ENCODE assay signal across 13 cellular contexts in genomic region chr1:11787804-11788436, GRCh38. TPM values are rescaled to one million over a fixed set of nuclear protein-coding genes. Genes with fewer than 3 reads are reported as not detected.
DNase-seq lines count a peak whose midpoint lies in the region; ATAC-seq and TF ChIP-seq lines count a peak whose summit lies in the region.
"Had no signal": no experiment of that assay in that cellular context is flagged by ENCODE, and none has a peak within 500 bp of the region (broad histone marks: within the 10 kb centered on the region; RNA-seq: fewer than 3 reads in every experiment).

No MANE protein-coding gene starts in this region.

- H3K36me3 ChIP-seq in IMR-90 (ENCODE audit: control insufficient read depth, insufficient read depth, low read length) (peaks cover 20% of the 10 kb centered on the region; the same call in 1 of the 2 replicates), muscle layer of duodenum (ENCODE audit: control insufficient read depth in 1 of 2, insufficient read depth in 2 of 2, low read length in 2 of 2) (peaks cover 10 to 11% of the 10 kb centered on the region in 2 donors)

- H3K4ac ChIP-seq in IMR-90 (ENCODE audit: low read depth, low read length) = peak overlapping the region; percentile 91

- H3K9me3 ChIP-seq in IMR-90 (ENCODE audit: control insufficient read depth, insufficient read depth, low read length) (no peaks in the 10 kb centered on the region), muscle layer of duodenum (ENCODE audit: control insufficient read depth in 1 of 2, low read length in 2 of 2) (no peaks in the 10 kb centered on the region)

- H4K8ac ChIP-seq in IMR-90 (ENCODE audit: low read depth in 2 of 2, low read length in 2 of 2) = peak overlapping the region; percentile 66 to 91

- H2BK120ac ChIP-seq in IMR-90 (ENCODE audit: low read depth, low read length) = peak overlapping the region; percentile 81

- peak overlapping the region; percentile 65 for H2BK20ac ChIP-seq in IMR-90 (ENCODE audit: low read depth, low read length)

- H3K9me3 Mint-ChIP-seq in activated naive CD8-positive, alpha-beta T cell treated with anti-CD3 and anti-CD28 coated beads, Interleukin-2, amount 50 U/mL, for 24 hours = no peaks in the 10 kb centered on the region
- H3K9me3 Mint-ChIP-seq: activated T-helper 2 cell treated with anti-CD3 and anti-CD28 coated beads, Interferon-gamma antibody, Interleukin-2, Interleukin-4, amounts not matched to agents 10 μg/mL and 5 μg/mL and 100 μg/mL, durations not matched to agents 14 hours and 24 hours and 36 hours had no signal

- H3K4me3 Mint-ChIP-seq in activated naive CD8-positive, alpha-beta T cell treated with anti-CD3 and anti-CD28 coated beads, Interleukin-2, amount 50 U/mL, for 24 hours = no peak overlapping the region

- H2BK5ac ChIP-seq in IMR-90 (ENCODE audit: low read depth, low read length, poor library complexity, severe bottlenecking) = peak overlapping the region; percentile 59

- H4K5ac ChIP-seq in IMR-90 (ENCODE audit: low read depth, low read length) = peak overlapping the region; percentile 15

- H4K20me1 ChIP-seq in IMR-90 (ENCODE audit: insufficient read depth, low read length) = no peaks in the 10 kb centered on the region

- peak overlapping the region; percentile 19; the same call in 2 of the 3 replicates for H2BK15ac ChIP-seq in IMR-90 (ENCODE audit: low read depth, low read length)

- H4K91ac ChIP-seq in IMR-90 (ENCODE audit: insufficient read depth, low read depth, low read length) = peak overlapping the region; percentile 97

- no peak for TF ChIP-seq POLR2A in IMR-90 (IDR thresholded peaks at IDR 0.05; ENCODE audit: low read depth, low read length)

- peak overlapping the region; percentile 9; the same call in 1 of the 2 replicates for H3K9ac ChIP-seq in IMR-90 (ENCODE audit: low read depth, low read length)

- H3K23ac ChIP-seq in IMR-90 (ENCODE audit: low read depth, low read length) = peak overlapping the region; percentile 4; the same call in 1 of the 2 replicates

- TF ChIP-seq CTCF in IMR-90 (conservative IDR thresholded peaks at IDR 0.05; ENCODE audit: low read depth, low read length) (no peak), epithelial cell of proximal tubule (conservative IDR thresholded peaks at IDR 0.05; ENCODE audit: low read depth, low read length) (no peak)

- H3K4me1 ChIP-seq in IMR-90 (ENCODE audit: control insufficient read depth, insufficient read depth, low read length) = peaks cover 39% of the 10 kb centered on the region
- peaks cover 34 to 38% of the 10 kb centered on the region in 2 donors for H3K4me1 ChIP-seq in muscle layer of duodenum (ENCODE audit: control insufficient read depth in 1 of 2, insufficient read depth in 2 of 2, low read length in 2 of 2)

- no peak overlapping the region for H3K4me2 ChIP-seq in IMR-90 (ENCODE audit: low read depth, low read length)

- peak overlapping the region; percentile 98 for H2AK9ac ChIP-seq in IMR-90 (replicated peaks; ENCODE audit: low read depth, low read length, poor library complexity)

- H3K9me1 ChIP-seq in IMR-90 (ENCODE audit: insufficient read depth, low read length) = peaks cover 34% of the 10 kb centered on the region

- peak overlapping the region; percentile 70; the same call in 1 of the 2 replicates for H3K27ac ChIP-seq in IMR-90 (ENCODE audit: insufficient read depth, low read length)
- H3K27ac ChIP-seq in muscle layer of duodenum (ENCODE audit: low read length) = peak overlapping the region; percentile 56
- H3K27ac ChIP-seq in substantia nigra (ENCODE audit: low read depth, low read length, poor library complexity, severe bottlenecking) = peak overlapping the region; percentile 1
- H3K27ac ChIP-seq: C4-2B had no signal

- peaks cover 0 to 17% of the 10 kb centered on the region in 2 experiments; a peak in 2 of 4 replicates for H3K79me1 ChIP-seq in IMR-90 (ENCODE audit: low read depth in 1 of 2, low read length in 2 of 2)

- POLR2A ChIA-PET in IMR-90 (lab: Charles Lee; ENCODE audit: unreplicated experiment) = no interaction called here

- H3K27me3 ChIP-seq in IMR-90 (ENCODE audit: control insufficient read depth, insufficient read depth, low read length) (no peaks in the 10 kb centered on the region), muscle layer of duodenum (ENCODE audit: low read depth, low read length) (no peaks in the 10 kb centered on the region)

- BruUV-seq in IMR-90 (replicated peaks; lab: Mats Ljungman, UMichigan) = no TSS peak

- H3K4me3 ChIP-seq in IMR-90 (ENCODE audit: insufficient read depth, low read depth, low read length) (no peak overlapping the region), epithelial cell of proximal tubule (ENCODE audit: low read depth, low read length) (peak overlapping the region; percentile 14), muscle layer of duodenum (ENCODE audit: low read depth in 1 of 2, low read length in 2 of 2) (no peak overlapping the region)

- intact Hi-C loops in IMR-90 (cut with micrococcal nuclease) = no loop called here

- 96% methylated on average over 4 of the region's 14 CpGs; no CpG with 5 or more reads in 1 of the 2 experiments for WGBS in IMR-90 (ENCODE audit: extremely low coverage in 2 of 2, insufficient read length in 1 of 2), 2 experiments

- peak overlapping the region; percentile 80 for H3K14ac ChIP-seq in IMR-90 (replicated peaks; ENCODE audit: low read depth, low read length)

- ATAC-seq in IMR-90 (ENCODE audit: low read depth) = no peak
- ATAC-seq in activated naive CD8-positive, alpha-beta T cell treated with anti-CD3 and anti-CD28 coated beads, Interleukin-2, amount 50 U/mL, for 24 hours = no peak

- H3K4me1 Mint-ChIP-seq in activated naive CD8-positive, alpha-beta T cell treated with anti-CD3 and anti-CD28 coated beads, Interleukin-2, amount 50 U/mL, for 24 hours = peaks cover 3% of the 10 kb centered on the region

- no peak overlapping the region for H3K56ac ChIP-seq in IMR-90 (ENCODE audit: extremely low read depth, insufficient read depth, low read length)

- no peak for TF ChIP-seq RAD21 in IMR-90 (IDR thresholded peaks at IDR 0.05; ENCODE audit: low read length)

- in situ Hi-C loops in IMR-90 (cut with MboI; ENCODE audit: low sequenced_read_pairs) = no loop called here

- DNase-seq in IMR-90 (no peak), epithelial cell of proximal tubule (ENCODE audit: low read depth) (no peak), substantia nigra (lab: John Stamatoyannopoulos, UW) (no peak), NCI-H1105 (lab: John Stamatoyannopoulos, UW) (no peak), COR-L47 (lab: John Stamatoyannopoulos, UW) (no peak), amygdala (lab: John Stamatoyannopoulos, UW) (no peak)
- DNase-seq in activated naive CD8-positive, alpha-beta T cell treated with anti-CD3 and anti-CD28 coated beads, Interleukin-2, amount 50 U/mL, for 24 hours = no peak
- DNase-seq: RPMI8226; stimulated activated naive CD4-positive, alpha-beta T cell had no signal

- no peak overlapping the region for H3K27ac Mint-ChIP-seq in activated naive CD8-positive, alpha-beta T cell treated with anti-CD3 and anti-CD28 coated beads, Interleukin-2, amount 50 U/mL, for 24 hours
- H3K27ac Mint-ChIP-seq: activated T-helper 2 cell treated with anti-CD3 and anti-CD28 coated beads, Interferon-gamma antibody, Interleukin-2, Interleukin-4, amounts not matched to agents 10 μg/mL and 5 μg/mL and 100 μg/mL, durations not matched to agents 14 hours and 24 hours and 36 hours had no signal

- dilution Hi-C loops in IMR-90 (cut with HindIII; ENCODE audit: low sequenced_read_pairs, unreplicated experiment) = no loop called here

- CTCF ChIA-PET in IMR-90 (lab: Yijun Ruan, JAX) = interaction anchor here (0.5 to 1.1 kb wide), 2 partner anchors 15 to 89 kb away, joined by 3 to 7 read pairs; no protein-coding TSS in a partner anchor

- no peaks in the 10 kb centered on the region for H3K36me3 Mint-ChIP-seq in activated naive CD8-positive, alpha-beta T cell treated with anti-CD3 and anti-CD28 coated beads, Interleukin-2, amount 50 U/mL, for 24 hours (ENCODE audit: low read depth)

- peak overlapping the region; percentile 85 for H2AK5ac ChIP-seq in IMR-90 (ENCODE audit: low read depth, low read length)

- peak overlapping the region; percentile 19 for H3K18ac ChIP-seq in IMR-90 (ENCODE audit: low read depth, low read length)

- no peaks in the 10 kb centered on the region for H3K27me3 Mint-ChIP-seq in activated naive CD8-positive, alpha-beta T cell treated with anti-CD3 and anti-CD28 coated beads, Interleukin-2, amount 50 U/mL, for 24 hours

- peak overlapping the region; percentile 88 for H2AFZ ChIP-seq in IMR-90 (replicated peaks; ENCODE audit: low read length, poor library complexity)

RNA-seq across cellular contexts. Expression of gene MTHFR, which starts 17.8 kb away (rescaled TPM):
- total RNA-seq in IMR-90 (2012; rRNA removed) = 6.7 and 7.3 TPM in 2 replicates
- polyA plus RNA-seq in IMR-90 (2012; rRNA removed) = 6.7 and 7.4 TPM in 2 replicates
- 3.5 and 5.5 TPM in 2 replicates for polyA plus RNA-seq in IMR-90 (2012; cell fraction: cytosol; rRNA removed)
- polyA plus RNA-seq in IMR-90 (2012; cell fraction: nucleus; rRNA removed; ENCODE audit: low replicate concordance) = 16.7 and 23.0 TPM in 2 replicates
- 4.1 and 6.2 TPM in 2 replicates for total RNA-seq in epithelial cell of proximal tubule

RNA-seq across cellular contexts. Expression of gene CLCN6, which starts 18.1 kb away (rescaled TPM):
- 4.1 and 5.0 TPM in 2 replicates for total RNA-seq in IMR-90 (2012; rRNA removed)
- polyA plus RNA-seq in IMR-90 (2012; rRNA removed) = 9.7 and 10.6 TPM in 2 replicates
- polyA plus RNA-seq in IMR-90 (2012; cell fraction: cytosol; rRNA removed) = 3.5 and 5.0 TPM in 2 replicates
- polyA plus RNA-seq in IMR-90 (2012; cell fraction: nucleus; rRNA removed; ENCODE audit: low replicate concordance) = 42.7 and 54.8 TPM in 2 replicates
- 6.8 and 8.0 TPM in 2 replicates for total RNA-seq in epithelial cell of proximal tubule

RNA-seq across cellular contexts. Expression of gene C1orf167, which starts 25.9 kb away (rescaled TPM):
- total RNA-seq in IMR-90 (2012; rRNA removed) (under 0.01 and 0.28 TPM in 2 replicates), epithelial cell of proximal tubule (not detected in 2 replicates)
- polyA plus RNA-seq in IMR-90 (2012; rRNA removed) = 0.15 and 0.27 TPM in 2 replicates
- 0.10 and 0.42 TPM in 2 replicates for polyA plus RNA-seq in IMR-90 (2012; cell fraction: cytosol; rRNA removed)
- 0.06 and 0.27 TPM in 2 replicates for polyA plus RNA-seq in IMR-90 (2012; cell fraction: nucleus; rRNA removed; ENCODE audit: low replicate concordance)
- total RNA-seq: activated T-helper 2 cell treated with anti-CD3 and anti-CD28 coated beads, Interferon-gamma antibody, Interleukin-2, Interleukin-4, amounts not matched to agents 10 μg/mL and 5 μg/mL and 100 μg/mL, durations not matched to agents 14 hours and 24 hours and 36 hours had no signal

RNA-seq across cellular contexts. Expression of gene AGTRAP, which starts 52.0 kb away (rescaled TPM):
- total RNA-seq in IMR-90 (2012; rRNA removed) = 21.5 and 22.2 TPM in 2 replicates
- polyA plus RNA-seq in IMR-90 (2012; rRNA removed) = 57.7 and 64.3 TPM in 2 replicates
- 32.7 and 80.8 TPM in 2 replicates for polyA plus RNA-seq in IMR-90 (2012; cell fraction: cytosol; rRNA removed)
- 42.2 and 63.8 TPM in 2 replicates for polyA plus RNA-seq in IMR-90 (2012; cell fraction: nucleus; rRNA removed; ENCODE audit: low replicate concordance)
- 54.7 and 70.3 TPM in 2 replicates for total RNA-seq in epithelial cell of proximal tubule

RNA-seq across cellular contexts. Expression of gene NPPA, which starts 59.7 kb away (rescaled TPM):
- not detected in 2 replicates for total RNA-seq in IMR-90 (2012; rRNA removed)
- not detected in 2 replicates for polyA plus RNA-seq in IMR-90 (2012; rRNA removed)
- not detected in 2 replicates for polyA plus RNA-seq in IMR-90 (2012; cell fraction: cytosol; rRNA removed)
- polyA plus RNA-seq in IMR-90 (2012; cell fraction: nucleus; rRNA removed; ENCODE audit: low replicate concordance) = not detected in 2 replicates
- not detected in 2 replicates for total RNA-seq in epithelial cell of proximal tubule
- total RNA-seq: activated T-helper 2 cell treated with anti-CD3 and anti-CD28 coated beads, Interferon-gamma antibody, Interleukin-2, Interleukin-4, amounts not matched to agents 10 μg/mL and 5 μg/mL and 100 μg/mL, durations not matched to agents 14 hours and 24 hours and 36 hours; mesenteric fat pad had no signal

Comparison
In these comparisons a context has a peak if more than half of its experiments do, and no peak if none do; other contexts are left out.
1. H3K27ac ChIP-seq: peak in every context shown above with its lines; median percentile 70 in IMR-90; 56 in muscle layer of duodenum; 1 in substantia nigra.